ENCODE assay signal across 26 cellular contexts in genomic region chrX:76153221-76153620, GRCh38.
"Had no signal": no experiment of that assay in that cellular context is flagged by ENCODE, and none has a peak within 500 bp of the region (broad histone marks: within the 10 kb centered on the region; RNA-seq: fewer than 3 reads in every experiment).

No MANE protein-coding gene starts in this region.

- H3K4me1 ChIP-seq: uterus had no signal

- ATAC-seq: stimulated activated effector memory CD8-positive, alpha-beta T cell treated with anti-CD3 and anti-CD28 coated beads, Interleukin-12 subunit alpha, Interleukin-12 subunit beta, amount 100 ng/mL, for 72 hours; stimulated activated memory B cell treated with anti-CD40 and anti-IgM and Interleukin-4, amounts not matched to agents 10 μg/mL and 1 μg/mL and 100 μg/mL, for 72 hours; stimulated activated naive B cell treated with anti-CD40 and anti-IgM and Interleukin-4, amounts not matched to agents 10 μg/mL and 1 μg/mL and 100 μg/mL, for 72 hours; stimulated activated naive CD8-positive, alpha-beta T cell treated with anti-CD3 and anti-CD28 coated beads, Interleukin-15, amount 100 ng/mL, for 72 hours; stimulated activated naive CD8-positive, alpha-beta T cell treated with anti-CD3 and anti-CD28 coated beads, Interleukin-15, Interleukin-2, amounts not matched to agents 100 U/mL and 50 U/mL, for 24 hours; upper lobe of right lung had no signal

- H3K27ac ChIP-seq: stomach, suprapubic skin, testis, thoracic aorta, thyroid gland, tibial artery, tibial nerve, transverse colon, upper lobe of left lung, upper lobe of right lung, uterus, vagina had no signal

- H3K4me3 ChIP-seq: stomach, suprapubic skin, testis, thoracic aorta, thyroid gland, tibial artery, tibial nerve, transverse colon, upper lobe of left lung, upper lobe of right lung, uterus, vagina had no signal

- FAIRE-seq: urothelium cell line had no signal

- DNase-seq: stimulated activated CD4-positive, alpha-beta T cell treated with anti-CD3 and anti-CD28 coated beads, Interleukin-2, amount 100 ng/mL, for 48 hours; stimulated activated CD4-positive, alpha-beta T cell treated with anti-CD3 and anti-CD28 coated beads, Interleukin-4, amount 100 ng/mL, for 1 hour; stimulated activated CD4-positive, alpha-beta T cell treated with anti-CD3 and anti-CD28 coated beads, Interleukin-4, amount 100 ng/mL, for 24 hours; stimulated activated CD4-positive, alpha-beta T cell treated with anti-CD3 and anti-CD28 coated beads, Interleukin-4, amount 100 ng/mL, for 4 hours; stimulated activated CD8-positive, alpha-beta memory T cell treated with anti-CD3 and anti-CD28 coated beads, Interleukin-4, amount 100 ng/mL, for 48 hours; stimulated activated naive B cell treated with anti-CD40 and anti-IgM and Interleukin-4, amounts not matched to agents 10 μg/mL and 1 μg/mL and 100 μg/mL, for 72 hours; stimulated activated naive CD4-positive, alpha-beta T cell; stimulated activated naive CD4-positive, alpha-beta T cell treated with Interleukin-2 at 50 U/mL for 16 hours; stimulated activated naive CD8-positive, alpha-beta T cell treated with anti-CD3 and anti-CD28 coated beads, Interleukin-15, amount 100 ng/mL, for 72 hours; stimulated activated naive CD8-positive, alpha-beta T cell treated with anti-CD3 and anti-CD28 coated beads, Interleukin-15, Interleukin-2, amounts not matched to agents 100 U/mL and 50 U/mL, for 24 hours; stomach; testis; thyroid gland; tibial artery; transverse colon; trophoblast cell; upper lobe of left lung; upper lobe of right lung; uterus had no signal

- H3K27me3 ChIP-seq: suprapubic skin, testis, thyroid gland, tibial artery, transverse colon, upper lobe of left lung, upper lobe of right lung, uterus, vagina had no signal

- H3K9me3 ChIP-seq: stomach, suprapubic skin, testis, thoracic aorta, thyroid gland, tibial artery, tibial nerve, transverse colon, upper lobe of left lung, upper lobe of right lung, uterus, vagina had no signal

- H3K36me3 ChIP-seq: stomach, suprapubic skin, thoracic aorta, thyroid gland, tibial artery, tibial nerve, transverse colon, upper lobe of left lung, upper lobe of right lung, uterus, vagina had no signal
